1 cellular context compared by ENCODE assay signal in the genomic region with DNA sequence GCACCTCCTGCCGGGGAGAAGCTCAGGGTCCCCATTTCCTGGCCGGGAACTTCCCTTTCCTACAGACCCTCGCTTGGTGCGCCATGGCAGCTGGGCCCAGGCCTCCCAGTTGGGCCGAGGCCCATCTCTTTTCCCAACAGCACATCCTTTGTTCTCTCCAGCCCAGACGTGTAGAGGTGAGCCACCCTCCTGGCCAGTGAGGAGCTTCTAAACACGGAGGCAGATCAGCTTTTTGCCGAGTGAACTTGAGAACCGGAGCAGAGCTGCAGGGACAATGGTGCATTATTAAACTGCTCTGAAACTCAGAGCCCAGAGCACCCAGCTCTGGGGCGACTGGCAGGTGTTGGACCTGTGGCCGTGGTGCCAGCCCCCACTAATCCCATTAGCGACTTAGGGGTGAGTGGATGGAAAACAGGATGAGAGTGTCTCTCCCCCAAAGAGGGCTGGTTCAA.
TF ChIP-seq lines count a peak whose summit lies in the region.

No MANE protein-coding gene starts in this region.

TF ChIP-seq in HepG2, 621 proteins besides CTCF, POLR2A, EP300 and RAD21 (continued from another document and continues in another):
- TF ChIP-seq, protein P1, sequence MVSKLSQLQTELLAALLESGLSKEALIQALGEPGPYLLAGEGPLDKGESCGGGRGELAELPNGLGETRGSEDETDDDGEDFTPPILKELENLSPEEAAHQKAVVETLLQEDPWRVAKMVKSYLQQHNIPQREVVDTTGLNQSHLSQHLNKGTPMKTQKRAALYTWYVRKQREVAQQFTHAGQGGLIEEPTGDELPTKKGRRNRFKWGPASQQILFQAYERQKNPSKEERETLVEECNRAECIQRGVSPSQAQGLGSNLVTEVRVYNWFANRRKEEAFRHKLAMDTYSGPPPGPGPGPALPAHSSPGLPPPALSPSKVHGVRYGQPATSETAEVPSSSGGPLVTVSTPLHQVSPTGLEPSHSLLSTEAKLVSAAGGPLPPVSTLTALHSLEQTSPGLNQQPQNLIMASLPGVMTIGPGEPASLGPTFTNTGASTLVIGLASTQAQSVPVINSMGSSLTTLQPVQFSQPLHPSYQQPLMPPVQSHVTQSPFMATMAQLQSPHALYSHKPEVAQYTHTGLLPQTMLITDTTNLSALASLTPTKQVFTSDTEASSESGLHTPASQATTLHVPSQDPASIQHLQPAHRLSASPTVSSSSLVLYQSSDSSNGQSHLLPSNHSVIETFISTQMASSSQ (IDR thresholded peaks at IDR 0.05; ENCODE audit: low read depth): no peak
- TF ChIP-seq, protein P1 (CRISPR knock-in tag; IDR thresholded peaks at IDR 0.05; ENCODE audit: borderline replicate concordance): no peak; the same call in 1 of the 2 replicates
- TF ChIP-seq, protein P2, sequence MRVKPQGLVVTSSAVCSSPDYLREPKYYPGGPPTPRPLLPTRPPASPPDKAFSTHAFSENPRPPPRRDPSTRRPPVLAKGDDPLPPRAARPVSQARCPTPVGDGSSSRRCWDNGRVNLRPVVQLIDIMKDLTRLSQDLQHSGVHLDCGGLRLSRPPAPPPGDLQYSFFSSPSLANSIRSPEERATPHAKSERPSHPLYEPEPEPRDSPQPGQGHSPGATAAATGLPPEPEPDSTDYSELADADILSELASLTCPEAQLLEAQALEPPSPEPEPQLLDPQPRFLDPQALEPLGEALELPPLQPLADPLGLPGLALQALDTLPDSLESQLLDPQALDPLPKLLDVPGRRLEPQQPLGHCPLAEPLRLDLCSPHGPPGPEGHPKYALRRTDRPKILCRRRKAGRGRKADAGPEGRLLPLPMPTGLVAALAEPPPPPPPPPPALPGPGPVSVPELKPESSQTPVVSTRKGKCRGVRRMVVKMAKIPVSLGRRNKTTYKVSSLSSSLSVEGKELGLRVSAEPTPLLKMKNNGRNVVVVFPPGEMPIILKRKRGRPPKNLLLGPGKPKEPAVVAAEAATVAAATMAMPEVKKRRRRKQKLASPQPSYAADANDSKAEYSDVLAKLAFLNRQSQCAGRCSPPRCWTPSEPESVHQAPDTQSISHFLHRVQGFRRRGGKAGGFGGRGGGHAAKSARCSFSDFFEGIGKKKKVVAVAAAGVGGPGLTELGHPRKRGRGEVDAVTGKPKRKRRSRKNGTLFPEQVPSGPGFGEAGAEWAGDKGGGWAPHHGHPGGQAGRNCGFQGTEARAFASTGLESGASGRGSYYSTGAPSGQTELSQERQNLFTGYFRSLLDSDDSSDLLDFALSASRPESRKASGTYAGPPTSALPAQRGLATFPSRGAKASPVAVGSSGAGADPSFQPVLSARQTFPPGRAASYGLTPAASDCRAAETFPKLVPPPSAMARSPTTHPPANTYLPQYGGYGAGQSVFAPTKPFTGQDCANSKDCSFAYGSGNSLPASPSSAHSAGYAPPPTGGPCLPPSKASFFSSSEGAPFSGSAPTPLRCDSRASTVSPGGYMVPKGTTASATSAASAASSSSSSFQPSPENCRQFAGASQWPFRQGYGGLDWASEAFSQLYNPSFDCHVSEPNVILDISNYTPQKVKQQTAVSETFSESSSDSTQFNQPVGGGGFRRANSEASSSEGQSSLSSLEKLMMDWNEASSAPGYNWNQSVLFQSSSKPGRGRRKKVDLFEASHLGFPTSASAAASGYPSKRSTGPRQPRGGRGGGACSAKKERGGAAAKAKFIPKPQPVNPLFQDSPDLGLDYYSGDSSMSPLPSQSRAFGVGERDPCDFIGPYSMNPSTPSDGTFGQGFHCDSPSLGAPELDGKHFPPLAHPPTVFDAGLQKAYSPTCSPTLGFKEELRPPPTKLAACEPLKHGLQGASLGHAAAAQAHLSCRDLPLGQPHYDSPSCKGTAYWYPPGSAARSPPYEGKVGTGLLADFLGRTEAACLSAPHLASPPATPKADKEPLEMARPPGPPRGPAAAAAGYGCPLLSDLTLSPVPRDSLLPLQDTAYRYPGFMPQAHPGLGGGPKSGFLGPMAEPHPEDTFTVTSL (CRISPR knock-in tag; IDR thresholded peaks at IDR 0.05; ENCODE audit: borderline replicate concordance): 0 out of 2 replicates have a peak, but pooled peaks have one; percentile 36
- TF ChIP-seq ZNF607 (CRISPR knock-in tag; IDR thresholded peaks at IDR 0.05; ENCODE audit: borderline replicate concordance) (no peak), ZNF564 (CRISPR knock-in tag; IDR thresholded peaks at IDR 0.05) (0 out of 2 replicates have a peak, but pooled peaks have one; percentile 8), SAFB2 (CRISPR knock-in tag; IDR thresholded peaks at IDR 0.05; ENCODE audit: borderline replicate concordance, low read depth) (no peak), ZNF101 (CRISPR knock-in tag; IDR thresholded peaks at IDR 0.05; ENCODE audit: borderline replicate concordance, low read depth) (no peak), MED8 (CRISPR knock-in tag; IDR thresholded peaks at IDR 0.05; ENCODE audit: insufficient replicate concordance) (no peak), ISL2 (CRISPR knock-in tag; IDR thresholded peaks at IDR 0.05) (peak; percentile 57; the same call in 1 of the 2 replicates), KLF13 (CRISPR knock-in tag; IDR thresholded peaks at IDR 0.05) (no peak), IKZF1 (IDR thresholded peaks at IDR 0.05) (no peak), NR2C2 (CRISPR knock-in tag; IDR thresholded peaks at IDR 0.05; ENCODE audit: borderline replicate concordance) (no peak), PHF20 (CRISPR knock-in tag; IDR thresholded peaks at IDR 0.05) (no peak), DNMT3B (CRISPR knock-in tag; conservative IDR thresholded peaks at IDR 0.05) (no peak), KAT2B (IDR thresholded peaks at IDR 0.05; ENCODE audit: borderline replicate concordance, low read depth, low read length) (no peak), ZKSCAN8 (CRISPR knock-in tag; IDR thresholded peaks at IDR 0.05; ENCODE audit: borderline replicate concordance) (no peak), PRPF4 (IDR thresholded peaks at IDR 0.05; ENCODE audit: low read depth, low read length, poor library complexity, severe bottlenecking) (no peak), POGZ (CRISPR knock-in tag; IDR thresholded peaks at IDR 0.05) (peak; percentile 64; the same call in 1 of the 2 replicates), TOPORS (CRISPR knock-in tag; IDR thresholded peaks at IDR 0.05) (no peak)
- TF ChIP-seq, protein P3, sequence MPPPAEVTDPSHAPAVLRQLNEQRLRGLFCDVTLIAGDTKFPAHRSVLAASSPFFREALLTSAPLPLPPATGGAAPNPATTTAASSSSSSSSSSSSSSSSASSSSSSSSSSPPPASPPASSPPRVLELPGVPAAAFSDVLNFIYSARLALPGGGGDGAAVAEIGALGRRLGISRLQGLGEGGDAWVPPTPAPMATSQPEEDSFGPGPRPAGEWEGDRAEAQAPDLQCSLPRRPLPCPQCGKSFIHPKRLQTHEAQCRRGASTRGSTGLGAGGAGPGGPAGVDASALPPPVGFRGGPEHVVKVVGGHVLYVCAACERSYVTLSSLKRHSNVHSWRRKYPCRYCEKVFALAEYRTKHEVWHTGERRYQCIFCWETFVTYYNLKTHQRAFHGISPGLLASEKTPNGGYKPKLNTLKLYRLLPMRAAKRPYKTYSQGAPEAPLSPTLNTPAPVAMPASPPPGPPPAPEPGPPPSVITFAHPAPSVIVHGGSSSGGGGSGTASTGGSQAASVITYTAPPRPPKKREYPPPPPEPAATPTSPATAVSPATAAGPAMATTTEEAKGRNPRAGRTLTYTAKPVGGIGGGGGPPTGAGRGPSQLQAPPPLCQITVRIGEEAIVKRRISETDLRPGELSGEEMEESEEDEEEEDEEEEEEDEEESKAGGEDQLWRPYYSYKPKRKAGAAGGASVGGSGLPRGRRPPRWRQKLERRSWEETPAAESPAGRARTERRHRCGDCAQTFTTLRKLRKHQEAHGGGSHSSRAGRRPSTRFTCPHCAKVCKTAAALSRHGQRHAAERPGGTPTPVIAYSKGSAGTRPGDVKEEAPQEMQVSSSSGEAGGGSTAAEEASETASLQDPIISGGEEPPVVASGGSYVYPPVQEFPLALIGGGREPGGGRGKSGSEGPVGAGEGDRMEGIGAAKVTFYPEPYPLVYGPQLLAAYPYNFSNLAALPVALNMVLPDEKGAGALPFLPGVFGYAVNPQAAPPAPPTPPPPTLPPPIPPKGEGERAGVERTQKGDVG (CRISPR knock-in tag; IDR thresholded peaks at IDR 0.05; ENCODE audit: borderline replicate concordance): 0 out of 2 replicates have a peak, but pooled peaks have one; percentile 8
- TF ChIP-seq, protein P4, sequence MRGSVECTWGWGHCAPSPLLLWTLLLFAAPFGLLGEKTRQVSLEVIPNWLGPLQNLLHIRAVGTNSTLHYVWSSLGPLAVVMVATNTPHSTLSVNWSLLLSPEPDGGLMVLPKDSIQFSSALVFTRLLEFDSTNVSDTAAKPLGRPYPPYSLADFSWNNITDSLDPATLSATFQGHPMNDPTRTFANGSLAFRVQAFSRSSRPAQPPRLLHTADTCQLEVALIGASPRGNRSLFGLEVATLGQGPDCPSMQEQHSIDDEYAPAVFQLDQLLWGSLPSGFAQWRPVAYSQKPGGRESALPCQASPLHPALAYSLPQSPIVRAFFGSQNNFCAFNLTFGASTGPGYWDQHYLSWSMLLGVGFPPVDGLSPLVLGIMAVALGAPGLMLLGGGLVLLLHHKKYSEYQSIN (CRISPR knock-in tag; IDR thresholded peaks at IDR 0.05; ENCODE audit: borderline replicate concordance): no peak
- TF ChIP-seq, protein P5, sequence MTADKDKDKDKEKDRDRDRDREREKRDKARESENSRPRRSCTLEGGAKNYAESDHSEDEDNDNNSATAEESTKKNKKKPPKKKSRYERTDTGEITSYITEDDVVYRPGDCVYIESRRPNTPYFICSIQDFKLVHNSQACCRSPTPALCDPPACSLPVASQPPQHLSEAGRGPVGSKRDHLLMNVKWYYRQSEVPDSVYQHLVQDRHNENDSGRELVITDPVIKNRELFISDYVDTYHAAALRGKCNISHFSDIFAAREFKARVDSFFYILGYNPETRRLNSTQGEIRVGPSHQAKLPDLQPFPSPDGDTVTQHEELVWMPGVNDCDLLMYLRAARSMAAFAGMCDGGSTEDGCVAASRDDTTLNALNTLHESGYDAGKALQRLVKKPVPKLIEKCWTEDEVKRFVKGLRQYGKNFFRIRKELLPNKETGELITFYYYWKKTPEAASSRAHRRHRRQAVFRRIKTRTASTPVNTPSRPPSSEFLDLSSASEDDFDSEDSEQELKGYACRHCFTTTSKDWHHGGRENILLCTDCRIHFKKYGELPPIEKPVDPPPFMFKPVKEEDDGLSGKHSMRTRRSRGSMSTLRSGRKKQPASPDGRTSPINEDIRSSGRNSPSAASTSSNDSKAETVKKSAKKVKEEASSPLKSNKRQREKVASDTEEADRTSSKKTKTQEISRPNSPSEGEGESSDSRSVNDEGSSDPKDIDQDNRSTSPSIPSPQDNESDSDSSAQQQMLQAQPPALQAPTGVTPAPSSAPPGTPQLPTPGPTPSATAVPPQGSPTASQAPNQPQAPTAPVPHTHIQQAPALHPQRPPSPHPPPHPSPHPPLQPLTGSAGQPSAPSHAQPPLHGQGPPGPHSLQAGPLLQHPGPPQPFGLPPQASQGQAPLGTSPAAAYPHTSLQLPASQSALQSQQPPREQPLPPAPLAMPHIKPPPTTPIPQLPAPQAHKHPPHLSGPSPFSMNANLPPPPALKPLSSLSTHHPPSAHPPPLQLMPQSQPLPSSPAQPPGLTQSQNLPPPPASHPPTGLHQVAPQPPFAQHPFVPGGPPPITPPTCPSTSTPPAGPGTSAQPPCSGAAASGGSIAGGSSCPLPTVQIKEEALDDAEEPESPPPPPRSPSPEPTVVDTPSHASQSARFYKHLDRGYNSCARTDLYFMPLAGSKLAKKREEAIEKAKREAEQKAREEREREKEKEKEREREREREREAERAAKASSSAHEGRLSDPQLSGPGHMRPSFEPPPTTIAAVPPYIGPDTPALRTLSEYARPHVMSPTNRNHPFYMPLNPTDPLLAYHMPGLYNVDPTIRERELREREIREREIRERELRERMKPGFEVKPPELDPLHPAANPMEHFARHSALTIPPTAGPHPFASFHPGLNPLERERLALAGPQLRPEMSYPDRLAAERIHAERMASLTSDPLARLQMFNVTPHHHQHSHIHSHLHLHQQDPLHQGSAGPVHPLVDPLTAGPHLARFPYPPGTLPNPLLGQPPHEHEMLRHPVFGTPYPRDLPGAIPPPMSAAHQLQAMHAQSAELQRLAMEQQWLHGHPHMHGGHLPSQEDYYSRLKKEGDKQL (CRISPR knock-in tag; IDR thresholded peaks at IDR 0.05; ENCODE audit: low read depth): no peak
- TF ChIP-seq, protein P6, sequence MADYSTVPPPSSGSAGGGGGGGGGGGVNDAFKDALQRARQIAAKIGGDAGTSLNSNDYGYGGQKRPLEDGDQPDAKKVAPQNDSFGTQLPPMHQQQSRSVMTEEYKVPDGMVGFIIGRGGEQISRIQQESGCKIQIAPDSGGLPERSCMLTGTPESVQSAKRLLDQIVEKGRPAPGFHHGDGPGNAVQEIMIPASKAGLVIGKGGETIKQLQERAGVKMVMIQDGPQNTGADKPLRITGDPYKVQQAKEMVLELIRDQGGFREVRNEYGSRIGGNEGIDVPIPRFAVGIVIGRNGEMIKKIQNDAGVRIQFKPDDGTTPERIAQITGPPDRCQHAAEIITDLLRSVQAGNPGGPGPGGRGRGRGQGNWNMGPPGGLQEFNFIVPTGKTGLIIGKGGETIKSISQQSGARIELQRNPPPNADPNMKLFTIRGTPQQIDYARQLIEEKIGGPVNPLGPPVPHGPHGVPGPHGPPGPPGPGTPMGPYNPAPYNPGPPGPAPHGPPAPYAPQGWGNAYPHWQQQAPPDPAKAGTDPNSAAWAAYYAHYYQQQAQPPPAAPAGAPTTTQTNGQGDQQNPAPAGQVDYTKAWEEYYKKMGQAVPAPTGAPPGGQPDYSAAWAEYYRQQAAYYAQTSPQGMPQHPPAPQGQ (CRISPR knock-in tag; IDR thresholded peaks at IDR 0.05; ENCODE audit: borderline replicate concordance): no peak
- TF ChIP-seq, protein P7, sequence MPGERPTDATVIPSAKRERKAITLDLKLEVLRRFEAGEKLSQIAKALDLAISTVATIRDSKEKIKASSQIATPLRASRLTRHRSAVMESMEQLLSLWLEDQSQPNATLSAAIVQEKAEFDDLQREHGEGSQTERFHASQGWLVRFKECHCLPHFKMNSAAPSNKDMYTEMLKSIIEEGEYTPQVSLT (CRISPR knock-in tag; IDR thresholded peaks at IDR 0.05; ENCODE audit: borderline replicate concordance, low read depth): no peak
- TF ChIP-seq, protein P8, sequence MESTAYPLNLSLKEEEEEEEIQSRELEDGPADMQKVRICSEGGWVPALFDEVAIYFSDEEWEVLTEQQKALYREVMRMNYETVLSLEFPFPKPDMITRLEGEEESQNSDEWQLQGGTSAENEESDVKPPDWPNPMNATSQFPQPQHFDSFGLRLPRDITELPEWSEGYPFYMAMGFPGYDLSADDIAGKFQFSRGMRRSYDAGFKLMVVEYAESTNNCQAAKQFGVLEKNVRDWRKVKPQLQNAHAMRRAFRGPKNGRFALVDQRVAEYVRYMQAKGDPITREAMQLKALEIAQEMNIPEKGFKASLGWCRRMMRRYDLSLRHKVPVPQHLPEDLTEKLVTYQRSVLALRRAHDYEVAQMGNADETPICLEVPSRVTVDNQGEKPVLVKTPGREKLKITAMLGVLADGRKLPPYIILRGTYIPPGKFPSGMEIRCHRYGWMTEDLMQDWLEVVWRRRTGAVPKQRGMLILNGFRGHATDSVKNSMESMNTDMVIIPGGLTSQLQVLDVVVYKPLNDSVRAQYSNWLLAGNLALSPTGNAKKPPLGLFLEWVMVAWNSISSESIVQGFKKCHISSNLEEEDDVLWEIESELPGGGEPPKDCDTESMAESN (CRISPR knock-in tag; conservative IDR thresholded peaks at IDR 0.05): 0 out of 2 replicates have a peak, but pooled peaks have one; percentile 33
